In genomic region chr6:131063028-131063763, GRCh38 we compare ENCODE assay signal across 7 cellular contexts. TPM values are rescaled to one million over a fixed set of nuclear protein-coding genes. Genes with fewer than 3 reads are reported as not detected.
A peak's percentile ranks its signal among the peaks of the same experiment; 100 is the strongest.
DNase-seq lines count a peak whose midpoint lies in the region; ATAC-seq, FAIRE-seq and TF ChIP-seq lines count a peak whose summit lies in the region.

TSS of gene EPB41L2 (minus strand) at chr6:131063245. CDS start at chr6:130956485, 106,760 bp downstream.

- no peak for FAIRE-seq in kidney (lab: Jason Lieb, UNC)

- no peaks in the 10 kb centered on the region for H3K9me3 ChIP-seq in kidney (ENCODE audit: control insufficient read depth in 1 of 2, low read length in 2 of 2)

- peaks cover 0 to 8% of the 10 kb centered on the region in 2 donors for H3K4me1 ChIP-seq in kidney (ENCODE audit: control insufficient read depth in 1 of 2, insufficient read depth in 1 of 2, low read depth in 1 of 2, low read length in 2 of 2)

- peak within 1 kb of the TSS; percentile 54 to 60 for H3K9ac ChIP-seq in kidney (ENCODE audit: low read length in 2 of 2)

- intact Hi-C loops in kidney (cut with DNase I) = no loop called here

- H3K36me3 ChIP-seq in kidney (ENCODE audit: control insufficient read depth in 1 of 2, insufficient read depth in 2 of 2, low read length in 2 of 2) = no peaks in the 10 kb centered on the region

- peak; percentile 82 for ATAC-seq in GM18498 (IDR thresholded peaks at IDR 0.05; ENCODE audit: unreplicated experiment)
- ATAC-seq in HG02763 (IDR thresholded peaks at IDR 0.05; ENCODE audit: unreplicated experiment) = peak; percentile 79

- TF ChIP-seq CTCF in kidney (IDR thresholded peaks at IDR 0.05; ENCODE audit: borderline replicate concordance, extremely low read depth, insufficient read depth) = peak; percentile 15

- DNase-seq in NCI-H146 treated with DMSO at 0.1 percent for 48 hours (lab: John Stamatoyannopoulos, UW; ENCODE audit: unreplicated experiment) = peak; percentile 82
- DNase-seq in activated CD4-positive, CD25-positive, alpha-beta regulatory T cell treated with anti-CD3 and anti-CD28 coated beads, Interleukin-2, amount 50 U/mL, for 72 hours = peak; percentile 75
- peak; percentile 62 for DNase-seq in cerebellar cortex (ENCODE audit: low spot score)
- DNase-seq in kidney = peak; percentile 96
- peak; percentile 87 for DNase-seq in stimulated activated CD4-positive, alpha-beta T cell treated with anti-CD3 and anti-CD28 coated beads, Interleukin-15, amount 100 ng/mL, for 24 hours

- H3K4me3 ChIP-seq in kidney (ENCODE audit: low read length in 2 of 2) = peak within 1 kb of the TSS; percentile 71 to 74

- peak within 1 kb of the TSS; percentile 76 to 89 for H3K27ac ChIP-seq in kidney (ENCODE audit: low read depth in 2 of 2, low read length in 2 of 2)

RNA-seq across cellular contexts. Expression of gene EPB41L2, which starts in this region (rescaled TPM):
- 111 TPM for total RNA-seq in kidney
- polyA plus RNA-seq in kidney (ENCODE audit: insufficient read depth, low read depth, low replicate concordance) = 19.6 TPM

Comparison
In these comparisons a context has a peak if more than half of its experiments do, and no peak if none do; other contexts are left out.
1. Peak in every context shown above with its lines: DNase-seq, ATAC-seq, H3K4me3 ChIP-seq and H3K27ac ChIP-seq.